In the genomic region with DNA sequence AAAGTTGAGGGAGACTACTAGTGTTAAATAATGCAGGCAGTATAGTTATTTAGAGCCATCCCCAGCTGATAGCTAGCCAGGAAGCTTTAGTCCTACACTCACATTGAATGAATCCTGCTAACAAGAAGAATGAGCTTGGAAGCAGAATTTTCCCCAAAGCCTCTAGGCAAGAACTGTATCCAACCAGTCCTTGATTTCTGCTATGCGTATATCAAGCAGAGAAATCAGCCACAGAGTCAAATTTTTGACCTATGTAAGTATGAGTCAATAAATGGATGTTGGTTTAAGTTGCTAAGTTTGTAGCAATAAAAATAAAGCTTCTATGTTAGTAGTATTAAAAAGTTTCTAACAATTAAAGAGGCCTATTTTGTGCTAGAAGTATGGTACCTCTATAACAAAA, we compare ENCODE assay signal across 23 cellular contexts.
DNase-seq lines count a peak whose midpoint lies in the region; ATAC-seq and TF ChIP-seq lines count a peak whose summit lies in the region.
"Had no signal": no experiment of that assay in that cellular context is flagged by ENCODE, and none has a peak within 500 bp of the region (broad histone marks: within the 10 kb centered on the region; RNA-seq: fewer than 3 reads in every experiment).

No MANE protein-coding gene starts in this region.

- H3K27me3 Mint-ChIP-seq in activated CD8-positive, alpha-beta memory T cell treated with anti-CD3 and anti-CD28 coated beads, Interleukin-2, amount 10 ng/mL, durations not matched to agents 7 days and 5 days = no peaks in the 10 kb centered on the region

- H3K4me3 ChIP-seq in choroid plexus epithelial cell (ENCODE audit: low read depth, low read length) = no peak overlapping the region
- no peak overlapping the region for H3K4me3 ChIP-seq in mesenchymal stem cell (ENCODE audit: insufficient read depth in 1 of 2, low read depth in 1 of 2, low read length in 2 of 2)
- H3K4me3 ChIP-seq: MG63, SJSA1 had no signal

- no peak overlapping the region for H2BK15ac ChIP-seq in mesenchymal stem cell (ENCODE audit: low read depth, poor library complexity, severe bottlenecking)

- no peak overlapping the region for H4K8ac ChIP-seq in mesenchymal stem cell (ENCODE audit: low read length)

- H3K79me1 ChIP-seq in mesenchymal stem cell (replicated peaks; ENCODE audit: low read length, poor library complexity, severe bottlenecking) = no peaks in the 10 kb centered on the region

- H3K27me3 ChIP-seq in mesenchymal stem cell (ENCODE audit: control insufficient read depth in 1 of 2, insufficient read depth in 1 of 2, low read length in 2 of 2) = no peaks in the 10 kb centered on the region
- H3K27me3 ChIP-seq: BE2C, MG63, SJSA1 had no signal

- H3K4me1 Mint-ChIP-seq in activated CD8-positive, alpha-beta memory T cell treated with anti-CD3 and anti-CD28 coated beads, Interleukin-2, amount 10 ng/mL, durations not matched to agents 7 days and 5 days = no peaks in the 10 kb centered on the region

- no peaks in the 10 kb centered on the region for H3K36me3 Mint-ChIP-seq in activated CD8-positive, alpha-beta memory T cell treated with anti-CD3 and anti-CD28 coated beads, Interleukin-2, amount 10 ng/mL, durations not matched to agents 7 days and 5 days

- WGBS in mesenchymal stem cell = no CpG with 5 or more reads among the region's 1 CpG

- H3K4me2 ChIP-seq in mesenchymal stem cell (ENCODE audit: low read length, poor library complexity, severe bottlenecking) = no peak overlapping the region

- no peak for ATAC-seq in activated CD8-positive, alpha-beta memory T cell treated with anti-CD3 and anti-CD28 coated beads, Interleukin-2, amount 10 ng/mL, durations not matched to agents 7 days and 5 days
- ATAC-seq: HCT116 had no signal

- H3K4me3 Mint-ChIP-seq in activated CD8-positive, alpha-beta memory T cell treated with anti-CD3 and anti-CD28 coated beads, Interleukin-2, amount 10 ng/mL, durations not matched to agents 7 days and 5 days = no peak overlapping the region

- H3K9me3 Mint-ChIP-seq in activated CD8-positive, alpha-beta memory T cell treated with anti-CD3 and anti-CD28 coated beads, Interleukin-2, amount 10 ng/mL, durations not matched to agents 7 days and 5 days (ENCODE audit: low read depth) = no peaks in the 10 kb centered on the region

- no peak overlapping the region for H3K14ac ChIP-seq in mesenchymal stem cell (ENCODE audit: low read length in 2 of 2)

- H3K9ac ChIP-seq in mesenchymal stem cell (ENCODE audit: low read length) = no peak overlapping the region

- H2BK5ac ChIP-seq in mesenchymal stem cell (ENCODE audit: low read depth, low read length, poor library complexity, severe bottlenecking) = no peak overlapping the region

- CTCF ChIA-PET in activated CD8-positive, alpha-beta memory T cell treated with anti-CD3 and anti-CD28 coated beads, Interleukin-2, amount 10 ng/mL, durations not matched to agents 7 days and 5 days (lab: Charles Lee) = no interaction called here

- H3K23ac ChIP-seq in mesenchymal stem cell (ENCODE audit: low read length in 2 of 2) = no peak overlapping the region

- DNase-seq in OCI-M1 (lab: John Stamatoyannopoulos, UW) (peak; percentile 60), choroid plexus epithelial cell (ENCODE audit: low read depth) (peak; percentile 68), mesenchymal stem cell (peak; percentile 4), KBM-7 (no peak), middle frontal gyrus (ENCODE audit: extremely low spot score, low spot score) (no peak), AG20443 (ENCODE audit: low spot score) (no peak)
- no peak for DNase-seq in activated CD8-positive, alpha-beta memory T cell treated with anti-CD3 and anti-CD28 coated beads, Interleukin-2, amount 10 ng/mL, durations not matched to agents 7 days and 5 days
- DNase-seq: BE2C; Calu3; DND-41; MG63; NCI-H1105 treated with DMSO at 0.1 percent for 48 hours; NCI-H146; NCI-H1930; NCI-H2107; NCI-H446 treated with DMSO at 0.1 percent for 48 hours; NCI-H526; NCI-H82; NK-92 treated with Interleukin-12 subunit alpha and Interleukin-12 subunit beta, amount 100 ng/mL, for 24 hours; Right ventricle myocardium superior; RPMI8226 had no signal

- no peak overlapping the region for H3K18ac ChIP-seq in mesenchymal stem cell (ENCODE audit: low read depth in 1 of 2, low read length in 2 of 2)

- H2BK120ac ChIP-seq in mesenchymal stem cell (ENCODE audit: low read depth, low read length) = no peak overlapping the region

- no peak overlapping the region for H4K91ac ChIP-seq in mesenchymal stem cell (ENCODE audit: low read length)

- no peaks in the 10 kb centered on the region for H3K9me3 ChIP-seq in mesenchymal stem cell (ENCODE audit: control insufficient read depth, low read length)
- H3K9me3 ChIP-seq: BE2C, MG63, SJSA1 had no signal

- no peak overlapping the region for H3K27ac ChIP-seq in mesenchymal stem cell (ENCODE audit: low read length, poor library complexity, severe bottlenecking)
- H3K27ac ChIP-seq: SJSA1 had no signal

- no peaks in the 10 kb centered on the region for H3K4me1 ChIP-seq in mesenchymal stem cell (ENCODE audit: control insufficient read depth, insufficient read depth, low read depth, low read length)
- H3K4me1 ChIP-seq: SJSA1 had no signal

- H2BK12ac ChIP-seq in mesenchymal stem cell (ENCODE audit: low read length in 2 of 2) = no peak overlapping the region

- no peak overlapping the region for H2AFZ ChIP-seq in mesenchymal stem cell (ENCODE audit: low read depth, low read length)

- H3K27ac Mint-ChIP-seq in activated CD8-positive, alpha-beta memory T cell treated with anti-CD3 and anti-CD28 coated beads, Interleukin-2, amount 10 ng/mL, durations not matched to agents 7 days and 5 days = no peak overlapping the region

- no peaks in the 10 kb centered on the region for H3K36me3 ChIP-seq in mesenchymal stem cell (ENCODE audit: control insufficient read depth in 1 of 2, insufficient read depth in 2 of 2, low read depth in 1 of 2, low read length in 2 of 2)
- H3K36me3 ChIP-seq: BE2C, MG63, SJSA1 had no signal

- no peak overlapping the region for H2AK5ac ChIP-seq in mesenchymal stem cell (ENCODE audit: low read length, severe bottlenecking)

- in situ Hi-C loops in KBM-7 (cut with MboI; ENCODE audit: low pct_unique_long_range_greater_than_20kb, low sequenced_read_pairs) = no loop called here

- TF ChIP-seq CTCF in choroid plexus epithelial cell (conservative IDR thresholded peaks at IDR 0.05; ENCODE audit: low read depth, low read length) = no peak

- no peak overlapping the region for H3K4ac ChIP-seq in mesenchymal stem cell (ENCODE audit: low read depth in 1 of 2, low read length in 2 of 2)

Comparison
In these comparisons a context has a peak if more than half of its experiments do, and no peak if none do; other contexts are left out.
1. DNase-seq: peak in OCI-M1 (single experiment), choroid plexus epithelial cell (single experiment) and mesenchymal stem cell (single experiment); none in KBM-7 (single experiment), activated CD8-positive, alpha-beta memory T cell treated with anti-CD3 and anti-CD28 coated beads, Interleukin-2, amount 10 ng/mL, durations not matched to agents 7 days and 5 days (single experiment), middle frontal gyrus (single experiment) and AG20443 (single experiment).